In the genomic region with DNA sequence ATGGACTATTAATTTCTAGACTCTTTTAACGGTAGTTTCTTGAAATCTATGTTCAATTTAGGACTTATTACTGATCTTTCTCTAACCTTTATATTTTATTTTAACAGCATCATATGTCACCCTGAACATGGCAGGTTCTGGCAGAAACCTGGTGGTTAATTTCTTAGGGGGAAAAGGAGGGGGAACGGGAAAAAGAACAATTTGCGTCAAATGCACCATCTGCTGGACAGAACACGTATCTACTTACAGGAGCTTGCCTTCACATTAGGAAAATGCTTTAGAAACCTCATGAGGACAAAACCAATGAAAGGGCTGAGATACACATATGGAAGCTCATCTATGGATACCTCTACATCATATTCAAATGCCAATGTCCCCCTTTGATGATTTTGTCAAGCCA, we compare ENCODE assay signal across 8 cellular contexts.
DNase-seq lines count a peak whose midpoint lies in the region; ATAC-seq and TF ChIP-seq lines count a peak whose summit lies in the region.

No MANE protein-coding gene starts in this region.

- POLR2A ChIA-PET in MCF 10A (lab: Yijun Ruan, JAX) = no interaction called here

- H3K9me3 ChIP-seq in breast epithelium (no peaks in the 10 kb centered on the region), neural cell (ENCODE audit: low read length) (no peaks in the 10 kb centered on the region)

- intact Hi-C loops in MCF 10A (cut with micrococcal nuclease) (loop anchor here (2.0 kb wide), 1 partner anchor 924 kb away; no protein-coding TSS in a partner anchor), breast epithelium (cut with DNase I; ENCODE audit: low total_unique reads) (no loop called here)

- no peak overlapping the region for H3K9ac ChIP-seq in neural cell (ENCODE audit: low read length)

- H3K4me1 ChIP-seq in breast epithelium = no peaks in the 10 kb centered on the region

- CTCF ChIA-PET in MCF 10A (lab: Yijun Ruan, JAX) = interaction anchor here (0.6 to 1.8 kb wide), 9 partner anchors 9 to 924 kb away, joined by 3 to 14 read pairs (median 3); no protein-coding TSS in a partner anchor

- H3K27ac Mint-ChIP-seq in MCF 10A (ENCODE audit: low read depth, unreplicated experiment) (no peak overlapping the region), brain (no peak overlapping the region)

- no peak for ATAC-seq in HG02588 (IDR thresholded peaks at IDR 0.05; ENCODE audit: unreplicated experiment)

- peaks cover 11% of the 10 kb centered on the region for H3F3A ChIP-seq in neural cell (ENCODE audit: insufficient read depth, low read length, poor library complexity, severe bottlenecking)

- H2AFZ ChIP-seq in neural cell (ENCODE audit: low read depth, low read length) = no peak overlapping the region

- no peak for TF ChIP-seq POLR2A in breast epithelium (IDR thresholded peaks at IDR 0.05)

- no peaks in the 10 kb centered on the region for H3K9me2 ChIP-seq in neural cell (ENCODE audit: insufficient read depth, low read length)

- H3K36me3 ChIP-seq in breast epithelium (no peaks in the 10 kb centered on the region), neural cell (ENCODE audit: insufficient read depth, low read length) (no peaks in the 10 kb centered on the region)

- H3K79me2 ChIP-seq in neural cell (replicated peaks; ENCODE audit: insufficient read depth, low read length) = no peaks in the 10 kb centered on the region

- TF ChIP-seq EP300 in neural cell (conservative IDR thresholded peaks at IDR 0.05; ENCODE audit: poor library complexity, severe bottlenecking) = no peak

- no peak overlapping the region for H3K4me3 ChIP-seq in breast epithelium
- H3K4me3 ChIP-seq in neural cell (ENCODE audit: low read length) = no peak overlapping the region

- H3K9me3 Mint-ChIP-seq in MCF 10A (ENCODE audit: unreplicated experiment) (no peaks in the 10 kb centered on the region), brain (no peaks in the 10 kb centered on the region)

- no TSS peak for BruUV-seq in MCF 10A (replicated peaks; lab: Mats Ljungman, UMichigan)

- H3K4me1 Mint-ChIP-seq in MCF 10A (ENCODE audit: insufficient read depth, unreplicated experiment) (no peaks in the 10 kb centered on the region), brain (peaks cover 10% of the 10 kb centered on the region)

- TF ChIP-seq RAD21 in neural cell (conservative IDR thresholded peaks at IDR 0.05) = peak; percentile 68

- DNase-seq in MCF 10A (ENCODE audit: unreplicated experiment) (peak; percentile 23), breast epithelium (ENCODE audit: low spot score in 2 of 2) (no peak), NCI-H1417 (lab: John Stamatoyannopoulos, UW) (peak in 2 of 3 experiments; percentile 38 to 77), NCI-H226 (no peak)
- no peak for DNase-seq in activated CD4-positive, alpha-beta T cell treated with anti-CD3 and anti-CD28 coated beads, Interleukin-2, amount 50 U/mL, for 4 hours

- peak; percentile 24 for TF ChIP-seq CTCF in MCF 10A (IDR thresholded peaks at IDR 0.05; ENCODE audit: unreplicated experiment)
- no peak for TF ChIP-seq CTCF in breast epithelium (IDR thresholded peaks at IDR 0.05)
- TF ChIP-seq CTCF in brain (conservative IDR thresholded peaks at IDR 0.05) = peak; percentile 71
- peak; percentile 68 for TF ChIP-seq CTCF in neural cell (IDR thresholded peaks at IDR 0.05; ENCODE audit: poor library complexity, severe bottlenecking)

- H4K20me1 ChIP-seq in neural cell (ENCODE audit: insufficient read depth) = no peaks in the 10 kb centered on the region

- H3K27me3 Mint-ChIP-seq in MCF 10A (ENCODE audit: insufficient read depth, unreplicated experiment) (peaks cover 48% of the 10 kb centered on the region), brain (no peaks in the 10 kb centered on the region)

- H3K27me3 ChIP-seq in breast epithelium = no peaks in the 10 kb centered on the region
- H3K27me3 ChIP-seq in neural cell (ENCODE audit: insufficient read depth, low read depth, low read length) = no peaks in the 10 kb centered on the region

- H3K4me3 Mint-ChIP-seq in MCF 10A (ENCODE audit: unreplicated experiment) = no peak overlapping the region
- H3K4me3 Mint-ChIP-seq in brain = peak overlapping the region in 1 of 5 experiments; percentile 5

- H3K4me2 ChIP-seq in neural cell (ENCODE audit: low read length) = no peak overlapping the region

- no peaks in the 10 kb centered on the region for H3K36me3 Mint-ChIP-seq in MCF 10A (ENCODE audit: insufficient read depth, unreplicated experiment)
- no peaks in the 10 kb centered on the region for H3K36me3 Mint-ChIP-seq in brain

- H3K27ac ChIP-seq in breast epithelium (no peak overlapping the region), neural cell (ENCODE audit: low read length) (no peak overlapping the region)

TF ChIP-seq in neural cell, 6 proteins besides CTCF, POLR2A, EP300 and RAD21:
- TF ChIP-seq, protein P1, sequence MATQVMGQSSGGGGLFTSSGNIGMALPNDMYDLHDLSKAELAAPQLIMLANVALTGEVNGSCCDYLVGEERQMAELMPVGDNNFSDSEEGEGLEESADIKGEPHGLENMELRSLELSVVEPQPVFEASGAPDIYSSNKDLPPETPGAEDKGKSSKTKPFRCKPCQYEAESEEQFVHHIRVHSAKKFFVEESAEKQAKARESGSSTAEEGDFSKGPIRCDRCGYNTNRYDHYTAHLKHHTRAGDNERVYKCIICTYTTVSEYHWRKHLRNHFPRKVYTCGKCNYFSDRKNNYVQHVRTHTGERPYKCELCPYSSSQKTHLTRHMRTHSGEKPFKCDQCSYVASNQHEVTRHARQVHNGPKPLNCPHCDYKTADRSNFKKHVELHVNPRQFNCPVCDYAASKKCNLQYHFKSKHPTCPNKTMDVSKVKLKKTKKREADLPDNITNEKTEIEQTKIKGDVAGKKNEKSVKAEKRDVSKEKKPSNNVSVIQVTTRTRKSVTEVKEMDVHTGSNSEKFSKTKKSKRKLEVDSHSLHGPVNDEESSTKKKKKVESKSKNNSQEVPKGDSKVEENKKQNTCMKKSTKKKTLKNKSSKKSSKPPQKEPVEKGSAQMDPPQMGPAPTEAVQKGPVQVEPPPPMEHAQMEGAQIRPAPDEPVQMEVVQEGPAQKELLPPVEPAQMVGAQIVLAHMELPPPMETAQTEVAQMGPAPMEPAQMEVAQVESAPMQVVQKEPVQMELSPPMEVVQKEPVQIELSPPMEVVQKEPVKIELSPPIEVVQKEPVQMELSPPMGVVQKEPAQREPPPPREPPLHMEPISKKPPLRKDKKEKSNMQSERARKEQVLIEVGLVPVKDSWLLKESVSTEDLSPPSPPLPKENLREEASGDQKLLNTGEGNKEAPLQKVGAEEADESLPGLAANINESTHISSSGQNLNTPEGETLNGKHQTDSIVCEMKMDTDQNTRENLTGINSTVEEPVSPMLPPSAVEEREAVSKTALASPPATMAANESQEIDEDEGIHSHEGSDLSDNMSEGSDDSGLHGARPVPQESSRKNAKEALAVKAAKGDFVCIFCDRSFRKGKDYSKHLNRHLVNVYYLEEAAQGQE (IDR thresholded peaks at IDR 0.05; ENCODE audit: borderline replicate concordance) = no peak
- TF ChIP-seq SMC3 (conservative IDR thresholded peaks at IDR 0.05; ENCODE audit: poor library complexity) = peak; percentile 72

Comparison
In these comparisons a context has a peak if more than half of its experiments do, and no peak if none do; other contexts are left out.
1. DNase-seq: peak in MCF 10A (single experiment) and NCI-H1417 (2 of 3); none in breast epithelium (0 of 2), NCI-H226 (single experiment) and activated CD4-positive, alpha-beta T cell treated with anti-CD3 and anti-CD28 coated beads, Interleukin-2, amount 50 U/mL, for 4 hours (0 of 2).
2. CTCF ChIP-seq: peak in MCF 10A (single experiment), brain (2 of 2) and neural cell (single experiment); none in breast epithelium (0 of 3).